21 cellular contexts compared by ENCODE assay signal in the genomic region with DNA sequence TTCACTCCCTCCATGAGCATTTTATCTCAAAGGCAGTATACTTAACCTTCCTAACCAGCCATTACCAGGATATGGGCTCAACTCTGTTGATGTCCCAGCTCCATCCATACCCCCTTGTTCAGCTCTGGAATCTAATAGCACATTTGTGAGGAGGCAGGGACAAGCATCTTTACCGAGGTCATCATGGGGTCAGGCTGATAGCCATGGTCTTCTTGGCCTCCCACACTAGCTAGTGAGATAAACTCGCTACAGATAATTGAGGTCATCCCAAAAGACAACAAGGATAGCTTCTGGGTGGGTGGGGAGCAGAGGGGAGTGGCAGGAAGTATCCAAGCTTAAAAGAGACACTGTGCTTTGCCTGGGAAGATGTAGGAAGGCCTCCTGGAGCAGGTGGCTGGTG.
"Had no signal": no experiment of that assay in that cellular context is flagged by ENCODE, and none has a peak within 500 bp of the region (broad histone marks: within the 10 kb centered on the region; RNA-seq: fewer than 3 reads in every experiment).

No MANE protein-coding gene starts in this region.

- DNase-seq: activated CD4-positive, alpha-beta T cell treated with anti-CD3 and anti-CD28 coated beads, Interleukin-2, amount 10 ng/mL, durations not matched to agents 24 days and 14 days; activated CD8-positive, alpha-beta memory T cell treated with anti-CD3 and anti-CD28 coated beads, Interleukin-2, amount 10 ng/mL, durations not matched to agents 7 days and 5 days; activated CD8-positive, alpha-beta T cell treated with anti-CD3 and anti-CD28 coated beads for 36 hours; activated gamma-delta T cell treated with Interleukin-2 at 50 U/mL for 16 hours; activated T-cell treated with anti-CD3 and anti-CD28 coated beads for 4 hours; aorta; brain microvascular endothelial cell; heart left ventricle; left ventricle myocardium superior; mammary epithelial cell; nephron progenitor cell; nucleus accumbens; stimulated activated CD4-positive, alpha-beta T cell treated with anti-CD3 and anti-CD28 coated beads, Interleukin-4, amount 100 ng/mL, for 24 hours; transverse colon; uterus had no signal

- ATAC-seq: activated CD4-positive, CD25-positive, alpha-beta regulatory T cell treated with anti-CD3 and anti-CD28 coated beads, Interleukin-2, amount 50 U/mL, for 24 hours; activated CD8-positive, alpha-beta memory T cell treated with anti-CD3 and anti-CD28 coated beads, Interleukin-2, amount 10 ng/mL, durations not matched to agents 7 days and 5 days; activated CD8-positive, alpha-beta T cell treated with anti-CD3 and anti-CD28 coated beads for 36 hours; heart left ventricle; left ventricle myocardium superior had no signal

- H3K27me3 ChIP-seq: brain microvascular endothelial cell, transverse colon, uterus had no signal

- H3K36me3 ChIP-seq: brain microvascular endothelial cell, heart left ventricle, transverse colon, uterus had no signal

- H3K9me3 ChIP-seq: heart left ventricle, transverse colon, uterus had no signal

- H3K4me3 ChIP-seq: coronary artery, heart left ventricle, transverse colon, uterus had no signal

- H3K4me3 Mint-ChIP-seq: activated CD4-positive, alpha-beta T cell treated with anti-CD3 and anti-CD28 coated beads, Interleukin-2, amount 10 ng/mL, durations not matched to agents 24 days and 14 days; activated CD8-positive, alpha-beta memory T cell treated with anti-CD3 and anti-CD28 coated beads, Interleukin-2, amount 10 ng/mL, durations not matched to agents 7 days and 5 days; activated CD8-positive, alpha-beta T cell treated with anti-CD3 and anti-CD28 coated beads for 36 hours; activated naive CD4-positive, alpha-beta T cell treated with anti-CD3 and anti-CD28 coated beads, Interleukin-2, amount 50 U/mL, for 24 hours; nephron progenitor cell; stimulated activated naive CD8-positive, alpha-beta T cell treated with anti-CD3 and anti-CD28 coated beads, Interleukin-15, Interleukin-2, amounts not matched to agents 100 ng/mL and 50 ng/mL, for 24 hours had no signal

- H3K36me3 Mint-ChIP-seq: activated CD8-positive, alpha-beta memory T cell treated with anti-CD3 and anti-CD28 coated beads, Interleukin-2, amount 10 ng/mL, durations not matched to agents 7 days and 5 days; activated naive CD4-positive, alpha-beta T cell treated with anti-CD3 and anti-CD28 coated beads, Interleukin-2, amount 50 U/mL, for 24 hours had no signal

- H3K27ac Mint-ChIP-seq: activated CD4-positive, alpha-beta T cell treated with anti-CD3 and anti-CD28 coated beads, Interleukin-2, amount 10 ng/mL, durations not matched to agents 24 days and 14 days; activated CD8-positive, alpha-beta memory T cell treated with anti-CD3 and anti-CD28 coated beads, Interleukin-2, amount 10 ng/mL, durations not matched to agents 7 days and 5 days; activated CD8-positive, alpha-beta T cell treated with anti-CD3 and anti-CD28 coated beads for 36 hours; activated naive CD4-positive, alpha-beta T cell treated with anti-CD3 and anti-CD28 coated beads, Interleukin-2, amount 50 U/mL, for 24 hours; nephron progenitor cell; stimulated activated naive CD8-positive, alpha-beta T cell treated with anti-CD3 and anti-CD28 coated beads, Interleukin-15, Interleukin-2, amounts not matched to agents 100 ng/mL and 50 ng/mL, for 24 hours had no signal

- H3K27ac ChIP-seq: coronary artery, epithelial cell of prostate, heart left ventricle, transverse colon had no signal

- H3K4me1 ChIP-seq: uterus had no signal

- FAIRE-seq: islet of Langerhans had no signal

- H3K9me3 Mint-ChIP-seq: activated CD4-positive, alpha-beta T cell treated with anti-CD3 and anti-CD28 coated beads, Interleukin-2, amount 10 ng/mL, durations not matched to agents 24 days and 14 days; activated CD8-positive, alpha-beta T cell treated with anti-CD3 and anti-CD28 coated beads for 36 hours; activated naive CD4-positive, alpha-beta T cell treated with anti-CD3 and anti-CD28 coated beads, Interleukin-2, amount 50 U/mL, for 24 hours; nephron progenitor cell; stimulated activated naive CD8-positive, alpha-beta T cell treated with anti-CD3 and anti-CD28 coated beads, Interleukin-15, Interleukin-2, amounts not matched to agents 100 ng/mL and 50 ng/mL, for 24 hours had no signal
